Comparison of ENCODE assay signal across 3 cellular contexts in the genomic region with DNA sequence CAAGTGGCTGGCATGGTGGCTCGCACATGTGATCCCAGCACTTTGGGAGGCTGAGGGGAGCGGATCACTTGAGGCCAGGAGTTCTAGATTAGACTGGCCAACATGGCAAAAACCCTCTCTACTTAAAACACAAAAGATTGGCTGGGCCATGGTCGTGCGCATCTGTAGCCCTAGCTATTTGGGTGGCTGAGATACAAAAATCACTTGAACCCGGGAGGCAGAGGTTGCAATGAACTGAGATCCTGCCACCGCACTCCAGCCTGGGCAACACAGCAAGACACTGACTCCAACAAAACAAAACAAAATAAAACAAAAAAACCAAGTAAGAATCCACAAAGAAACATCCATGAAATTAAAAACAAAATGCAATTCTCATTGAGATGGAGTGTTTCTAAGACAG.
TF ChIP-seq lines count a peak whose summit lies in the region.

No MANE protein-coding gene starts in this region.

TF ChIP-seq in HEK293, 187 proteins besides CTCF, POLR2A, EP300 and RAD21:
- TF ChIP-seq ZEB2 (tag by site-specific recombination; IDR thresholded peaks at IDR 0.05) (no peak), ZNF629 (tag by site-specific recombination; IDR thresholded peaks at IDR 0.05) (no peak), ZNF211 (tag by site-specific recombination; IDR thresholded peaks at IDR 0.05; ENCODE audit: low read depth) (no peak), ZNF121 (tag by site-specific recombination; IDR thresholded peaks at IDR 0.05) (peak; percentile 70), ZNF561 (tag by site-specific recombination; IDR thresholded peaks at IDR 0.05; ENCODE audit: borderline replicate concordance) (no peak)

TF ChIP-seq in WTC11, 78 proteins besides CTCF, POLR2A, EP300 and RAD21:
- TF ChIP-seq, protein P1, sequence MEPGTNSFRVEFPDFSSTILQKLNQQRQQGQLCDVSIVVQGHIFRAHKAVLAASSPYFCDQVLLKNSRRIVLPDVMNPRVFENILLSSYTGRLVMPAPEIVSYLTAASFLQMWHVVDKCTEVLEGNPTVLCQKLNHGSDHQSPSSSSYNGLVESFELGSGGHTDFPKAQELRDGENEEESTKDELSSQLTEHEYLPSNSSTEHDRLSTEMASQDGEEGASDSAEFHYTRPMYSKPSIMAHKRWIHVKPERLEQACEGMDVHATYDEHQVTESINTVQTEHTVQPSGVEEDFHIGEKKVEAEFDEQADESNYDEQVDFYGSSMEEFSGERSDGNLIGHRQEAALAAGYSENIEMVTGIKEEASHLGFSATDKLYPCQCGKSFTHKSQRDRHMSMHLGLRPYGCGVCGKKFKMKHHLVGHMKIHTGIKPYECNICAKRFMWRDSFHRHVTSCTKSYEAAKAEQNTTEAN (CRISPR knock-in tag; IDR thresholded peaks at IDR 0.05): no peak
- TF ChIP-seq ZNF121 (CRISPR knock-in tag; IDR thresholded peaks at IDR 0.05): peak; percentile 70; the same call in 1 of the 2 replicates

TF ChIP-seq in H1, 55 proteins besides CTCF, POLR2A, EP300 and RAD21:
- TF ChIP-seq TCF12 (IDR thresholded peaks at IDR 0.05; ENCODE audit: low read depth, low read length) (no peak), RBBP5 (IDR thresholded peaks at IDR 0.05; ENCODE audit: borderline replicate concordance, low read depth, low read length) (no peak), FOSL1 (IDR thresholded peaks at IDR 0.05; ENCODE audit: insufficient read depth, low read depth, low read length) (no peak), HDAC2 (IDR thresholded peaks at IDR 0.05; ENCODE audit: borderline replicate concordance in 1 of 2, low read depth in 2 of 2, low read length in 2 of 2) (no peak), TAF7 (optimal IDR thresholded peaks at IDR 0.05; ENCODE audit: borderline replicate concordance, low read depth, low read length) (no peak)
